ENCODE assay signal across 8 cellular contexts in genomic region chr16:28981517-28981916, GRCh38. TPM values are rescaled to one million over a fixed set of nuclear protein-coding genes. Genes with fewer than 3 reads are reported as not detected.
A peak's percentile ranks its signal among the peaks of the same experiment; 100 is the strongest.
DNase-seq lines count a peak whose midpoint lies in the region; ATAC-seq and TF ChIP-seq lines count a peak whose summit lies in the region.

No MANE protein-coding gene starts in this region.

- WGBS in stomach, 5 donors: 75 to 84% (median 79%) methylated on average over 7 to 12 of the region's 12 CpGs

- DNase-seq in HuH-7.5 (ENCODE audit: low spot score) (peak; percentile 36), lower lobe of right lung (no peak), NCI-H187 (lab: John Stamatoyannopoulos, UW) (no peak), stomach (no peak), UCSD-AML1 (lab: John Stamatoyannopoulos, UW; ENCODE audit: unreplicated experiment) (no peak), head of caudate nucleus (no peak)
- DNase-seq in activated CD8-positive, alpha-beta memory T cell treated with anti-CD3 and anti-CD28 coated beads, Interleukin-2, amount 50 U/mL, for 48 hours: peak; percentile 89

- no peak for TF ChIP-seq EP300 in stomach (IDR thresholded peaks at IDR 0.05)

- TF ChIP-seq CTCF in C4-2B (conservative IDR thresholded peaks at IDR 0.05) (peak; percentile 82), lower lobe of right lung (IDR thresholded peaks at IDR 0.05) (peak; percentile 39), stomach (IDR thresholded peaks at IDR 0.05) (peak in 2 of 7 experiments; percentile 17 to 33)

- H3K27me3 ChIP-seq in lower lobe of right lung (ENCODE audit: low read depth) (no peaks in the 10 kb centered on the region), stomach (no peaks in the 10 kb centered on the region)

- intact Hi-C loops in lower lobe of right lung (cut with DNase I) (no loop called here), stomach (cut with DNase I; ENCODE audit: low total_unique reads) (no loop called here), head of caudate nucleus (cut with DNase I) (no loop called here)

- H3K27ac ChIP-seq in C4-2B (no peak overlapping the region), lower lobe of right lung (no peak overlapping the region), stomach (no peak overlapping the region)

- H3K4me1 ChIP-seq in lower lobe of right lung (peaks cover 13% of the 10 kb centered on the region), stomach (peaks cover 0 to 26% (median 5%) of the 10 kb centered on the region in 4 donors)

- no peak for ATAC-seq in lower lobe of right lung

- no peaks in the 10 kb centered on the region for H3K9me3 ChIP-seq in lower lobe of right lung
- peaks cover 0 to 3% (median 0%) of the 10 kb centered on the region in 4 donors for H3K9me3 ChIP-seq in stomach

- no peak for TF ChIP-seq POLR2A in stomach (IDR thresholded peaks at IDR 0.05)

- H3K36me3 ChIP-seq in lower lobe of right lung (peaks cover 76% of the 10 kb centered on the region), stomach (peaks cover 50 to 98% (median 92%) of the 10 kb centered on the region in 4 donors)

- H3K4me3 ChIP-seq in lower lobe of right lung (no peak overlapping the region), stomach (no peak overlapping the region)

RNA-seq across cellular contexts. Expression of gene LAT, which starts 3.3 kb away (rescaled TPM):
- total RNA-seq in lower lobe of right lung (17.8 TPM), stomach (10 to 100 TPM in 1 of 5 donors, 1 to 10 TPM in 3, not detected in 1; 1.3 to 26.8 (median 4.8) TPM)
- 10 to 100 TPM in 1 of 3 donors, 1 to 10 TPM in 2; 7.3 to 15.5 (median 8.4) TPM for polyA plus RNA-seq in stomach

RNA-seq across cellular contexts. Expression of gene SPNS1, which starts 6.9 kb away (rescaled TPM):
- 77.5 TPM for total RNA-seq in lower lobe of right lung
- 10 to 100 TPM in 4 of 5 donors, 1 to 10 TPM in 1; 6.1 to 24.2 (median 15.6) TPM for total RNA-seq in stomach
- 10 to 100 TPM; 26.7 to 48.3 (median 31.6) TPM for polyA plus RNA-seq in stomach

RNA-seq across cellular contexts. Expression of gene NFATC2IP, which starts 30.8 kb away (rescaled TPM):
- 38.4 TPM for total RNA-seq in lower lobe of right lung
- total RNA-seq in stomach: 100 to 1,000 TPM in 2 of 5 donors, 10 to 100 TPM in 3; 22.8 to 265 (median 68.0) TPM
- 10 to 100 TPM; 10.4 to 18.0 (median 13.1) TPM for polyA plus RNA-seq in stomach

RNA-seq across cellular contexts. Expression of gene CD19, which starts 49.7 kb away (rescaled TPM):
- 0.21 TPM for total RNA-seq in lower lobe of right lung
- under 1 TPM in 2 of 5 donors, not detected in 3; 0.29 to 0.92 TPM for total RNA-seq in stomach
- 1 to 10 TPM in 1 of 3 donors, under 1 TPM in 2; 0.31 to 3.8 (median 0.56) TPM for polyA plus RNA-seq in stomach

RNA-seq across cellular contexts. Expression of gene RABEP2, which starts 56.5 kb away (rescaled TPM):
- 18.8 TPM for total RNA-seq in lower lobe of right lung
- total RNA-seq in stomach: 100 to 1,000 TPM in 2 of 5 donors, 10 to 100 TPM in 3; 25.7 to 350 (median 84.0) TPM
- 10 to 100 TPM; 20.3 to 34.6 (median 32.7) TPM for polyA plus RNA-seq in stomach

Comparison
In these comparisons a context has a peak if more than half of its experiments do, and no peak if none do; other contexts are left out.
1. DNase-seq: peak in HuH-7.5 (single experiment) and activated CD8-positive, alpha-beta memory T cell treated with anti-CD3 and anti-CD28 coated beads, Interleukin-2, amount 50 U/mL, for 48 hours (single experiment); none in lower lobe of right lung (single experiment), NCI-H187 (0 of 2), stomach (single experiment), UCSD-AML1 (single experiment) and head of caudate nucleus (0 of 42).